24 cellular contexts compared by ENCODE assay signal in genomic region chr4:7020856-7021255, GRCh38. TPM values are rescaled to one million over a fixed set of nuclear protein-coding genes. Genes with fewer than 3 reads are reported as not detected.
DNase-seq lines count a peak whose midpoint lies in the region; ATAC-seq, FAIRE-seq and TF ChIP-seq lines count a peak whose summit lies in the region.
"Had no signal": no experiment of that assay in that cellular context is flagged by ENCODE, and none has a peak within 500 bp of the region (broad histone marks: within the 10 kb centered on the region; RNA-seq: fewer than 3 reads in every experiment).

No MANE protein-coding gene starts in this region.

- H4K20me1 ChIP-seq in mammary epithelial cell (ENCODE audit: insufficient read depth, low read length) = no peaks in the 10 kb centered on the region

- POLR2A ChIA-PET in CD8-positive, alpha-beta T cell (lab: Charles Lee) = no interaction called here

- H3K4me1 Mint-ChIP-seq in CD8-positive, alpha-beta T cell (ENCODE audit: low read depth) = no peaks in the 10 kb centered on the region
- H3K4me1 Mint-ChIP-seq in HFFc6 (ENCODE audit: low read depth) (peaks cover 34% of the 10 kb centered on the region), osteocyte (ENCODE audit: unreplicated experiment) (peaks cover 29% of the 10 kb centered on the region)
- H3K4me1 Mint-ChIP-seq: activated CD4-positive, alpha-beta T cell treated with anti-CD3 and anti-CD28 coated beads for 36 hours; naive B cell had no signal

- no peak for FAIRE-seq in urothelium cell line (lab: Jason Lieb, UNC)
- FAIRE-seq: endothelial cell of umbilical vein had no signal

- dilution Hi-C loops in mammary epithelial cell (cut with HindIII; ENCODE audit: low sequenced_read_pairs) = loop anchor here (5.0 kb wide), 2 partner anchors 34 to 36 kb away; no protein-coding TSS in a partner anchor

- H3K27ac Mint-ChIP-seq in CD8-positive, alpha-beta T cell = peak overlapping the region; percentile 71
- H3K27ac Mint-ChIP-seq in HFFc6 = peak overlapping the region; percentile 91
- peak overlapping the region; percentile 64 for H3K27ac Mint-ChIP-seq in osteocyte (ENCODE audit: unreplicated experiment)
- H3K27ac Mint-ChIP-seq: activated CD4-positive, alpha-beta T cell treated with anti-CD3 and anti-CD28 coated beads for 36 hours; activated naive CD4-positive, alpha-beta T cell treated with anti-CD3 and anti-CD28 coated beads for 36 hours; activated T-helper 1 cell treated with anti-CD3 and anti-CD28 coated beads, Interleukin-12 subunit alpha, Interleukin-12 subunit beta, Interleukin-2, Interleukin-4 antibody, amounts not matched to agents 30 ng/mL and 10 ng/mL and 1 ng/mL, durations not matched to agents 14 hours and 24 hours and 36 hours; naive B cell had no signal

- no peak overlapping the region for H3K9ac ChIP-seq in mammary epithelial cell (ENCODE audit: insufficient read depth, low read length)

- no peaks in the 10 kb centered on the region for H3K9me3 Mint-ChIP-seq in CD8-positive, alpha-beta T cell
- H3K9me3 Mint-ChIP-seq in HFFc6 = no peaks in the 10 kb centered on the region
- H3K9me3 Mint-ChIP-seq in osteocyte (ENCODE audit: unreplicated experiment) = no peaks in the 10 kb centered on the region
- H3K9me3 Mint-ChIP-seq: activated naive CD4-positive, alpha-beta T cell treated with anti-CD3 and anti-CD28 coated beads for 36 hours; activated T-helper 1 cell treated with anti-CD3 and anti-CD28 coated beads, Interleukin-12 subunit alpha, Interleukin-12 subunit beta, Interleukin-2, Interleukin-4 antibody, amounts not matched to agents 30 ng/mL and 10 ng/mL and 1 ng/mL, durations not matched to agents 14 hours and 24 hours and 36 hours; naive B cell had no signal

- no peaks in the 10 kb centered on the region for H3K27me3 Mint-ChIP-seq in CD8-positive, alpha-beta T cell (ENCODE audit: low read depth)
- H3K27me3 Mint-ChIP-seq in HFFc6 (ENCODE audit: insufficient read depth) = no peaks in the 10 kb centered on the region
- H3K27me3 Mint-ChIP-seq in osteocyte (ENCODE audit: unreplicated experiment) = no peaks in the 10 kb centered on the region
- H3K27me3 Mint-ChIP-seq: activated CD4-positive, alpha-beta T cell treated with anti-CD3 and anti-CD28 coated beads for 36 hours; naive B cell had no signal

- 78% methylated on average over 11 of the region's 11 CpGs for WGBS in mammary epithelial cell (ENCODE audit: low coverage, missing lambda C conversion rate)

- no peak for TF ChIP-seq CTCF in CD8-positive, alpha-beta T cell (IDR thresholded peaks at IDR 0.05)
- TF ChIP-seq CTCF in HFFc6 (IDR thresholded peaks at IDR 0.05) (no peak), mammary epithelial cell (conservative IDR thresholded peaks at IDR 0.05 in 1 of 2, IDR thresholded peaks at IDR 0.05 in 1 of 2; ENCODE audit: extremely low read depth in 1 of 2, insufficient read depth in 1 of 2, low read depth in 1 of 2, low read length in 2 of 2) (no peak), osteocyte (IDR thresholded peaks at IDR 0.05) (no peak), brain microvascular endothelial cell (IDR thresholded peaks at IDR 0.05; ENCODE audit: low read depth, low read length, missing control alignments) (no peak)

- no peaks in the 10 kb centered on the region for H3K4me1 ChIP-seq in CD8-positive, alpha-beta T cell (ENCODE audit: insufficient read depth, low read length)
- H3K4me1 ChIP-seq in mammary epithelial cell (ENCODE audit: insufficient read depth, low read length) = peaks cover 29% of the 10 kb centered on the region
- H3K4me1 ChIP-seq: transverse colon had no signal

- DNase-seq in CD8-positive, alpha-beta T cell = no peak
- DNase-seq in HFFc6 (no peak), mammary epithelial cell (no peak), osteocyte (ENCODE audit: extremely low spot score, unreplicated experiment) (no peak), brain microvascular endothelial cell (no peak), urothelium cell line (ENCODE audit: low spot score) (no peak)
- DNase-seq in stimulated activated CD4-positive, alpha-beta T cell treated with anti-CD3 and anti-CD28 coated beads, Interleukin-1b, Interleukin-23, amount 100 ng/mL, for 48 hours = no peak
- DNase-seq: activated CD4-positive, alpha-beta T cell treated with anti-CD3 and anti-CD28 coated beads for 36 hours; activated naive CD4-positive, alpha-beta T cell treated with anti-CD3 and anti-CD28 coated beads for 36 hours; C1 segment of cervical spinal cord; Calu3; DND-41; dorsolateral prefrontal cortex; Kasumi-1; mesendoderm; naive B cell; NCI-H146; NCI-H446; NCI-H774; Right ventricle myocardium superior; transverse colon had no signal

- intact Hi-C loops in CD8-positive, alpha-beta T cell (cut with DNase I, micrococcal nuclease) = no loop called here
- intact Hi-C loops in mammary epithelial cell (cut with micrococcal nuclease) = no loop called here

- in situ Hi-C loops in mammary epithelial cell (cut with MboI; ENCODE audit: low sequenced_read_pairs in 2 of 2) (no loop called here), brain microvascular endothelial cell (cut with HindIII; ENCODE audit: low pct_ligation_motif_present, low sequenced_read_pairs) (no loop called here)

- peaks cover 28% of the 10 kb centered on the region for H3K36me3 ChIP-seq in CD8-positive, alpha-beta T cell (ENCODE audit: insufficient read depth, low read length)
- H3K36me3 ChIP-seq in mammary epithelial cell (ENCODE audit: insufficient read depth, low read length) = peaks cover 8% of the 10 kb centered on the region
- peaks cover 6% of the 10 kb centered on the region for H3K36me3 ChIP-seq in brain microvascular endothelial cell (replicated peaks)

- H3K27me3 ChIP-seq in CD8-positive, alpha-beta T cell (ENCODE audit: insufficient read depth, low read length) = no peaks in the 10 kb centered on the region
- H3K27me3 ChIP-seq in mammary epithelial cell (ENCODE audit: insufficient read depth, low read length) = no peaks in the 10 kb centered on the region
- H3K27me3 ChIP-seq in brain microvascular endothelial cell (replicated peaks) = no peaks in the 10 kb centered on the region
- H3K27me3 ChIP-seq: dorsolateral prefrontal cortex, transverse colon had no signal

- H3K36me3 Mint-ChIP-seq in CD8-positive, alpha-beta T cell = peaks cover 81% of the 10 kb centered on the region
- H3K36me3 Mint-ChIP-seq in HFFc6 (ENCODE audit: low read depth) (peaks cover 14% of the 10 kb centered on the region; the same call in 1 of the 2 replicates), osteocyte (ENCODE audit: unreplicated experiment) (peaks cover 16% of the 10 kb centered on the region)

- no peak for ATAC-seq in CD8-positive, alpha-beta T cell
- ATAC-seq: activated CD4-positive, alpha-beta T cell treated with anti-CD3 and anti-CD28 coated beads for 36 hours had no signal

- H3K79me2 ChIP-seq in mammary epithelial cell (ENCODE audit: insufficient read depth, low read length) = peaks cover 13% of the 10 kb centered on the region

- H3K4me2 ChIP-seq in mammary epithelial cell (ENCODE audit: insufficient read depth, low read depth, low read length) = no peak overlapping the region

- H3K4me3 Mint-ChIP-seq in CD8-positive, alpha-beta T cell = no peak overlapping the region
- H3K4me3 Mint-ChIP-seq in HFFc6 = no peak overlapping the region
- no peak overlapping the region for H3K4me3 Mint-ChIP-seq in osteocyte (ENCODE audit: unreplicated experiment)
- H3K4me3 Mint-ChIP-seq: activated CD4-positive, alpha-beta T cell treated with anti-CD3 and anti-CD28 coated beads for 36 hours; activated naive CD4-positive, alpha-beta T cell treated with anti-CD3 and anti-CD28 coated beads for 36 hours; activated T-helper 1 cell treated with anti-CD3 and anti-CD28 coated beads, Interleukin-12 subunit alpha, Interleukin-12 subunit beta, Interleukin-2, Interleukin-4 antibody, amounts not matched to agents 30 ng/mL and 10 ng/mL and 1 ng/mL, durations not matched to agents 14 hours and 24 hours and 36 hours; naive B cell had no signal

- CTCF ChIA-PET in CD8-positive, alpha-beta T cell (lab: Charles Lee) = interaction anchor here (1.3 to 1.6 kb wide), 2 partner anchors 9 to 22 kb away, joined by 3 to 4 read pairs; a partner anchor contains a TSS
- CTCF ChIA-PET in mammary epithelial cell (lab: Charles Lee; ENCODE audit: low non-redundant PET) = no interaction called here

- H3K27ac ChIP-seq in CD8-positive, alpha-beta T cell (ENCODE audit: low read depth, low read length) = no peak overlapping the region
- H3K27ac ChIP-seq in mammary epithelial cell (ENCODE audit: insufficient read depth, low read depth, low read length) (peak overlapping the region; percentile 74), brain microvascular endothelial cell (no peak overlapping the region)
- H3K27ac ChIP-seq: dorsolateral prefrontal cortex, skin epidermis, transverse colon had no signal

- H2AFZ ChIP-seq in mammary epithelial cell (ENCODE audit: low read depth, low read length) = no peak overlapping the region

- no peak overlapping the region for H3K4me3 ChIP-seq in CD8-positive, alpha-beta T cell (ENCODE audit: low read depth, low read length)
- H3K4me3 ChIP-seq in mammary epithelial cell (replicated peaks in 1 of 3; ENCODE audit: insufficient read depth in 1 of 3, low read depth in 2 of 3, low read length in 3 of 3) (no peak overlapping the region), brain microvascular endothelial cell (ENCODE audit: low read depth, low read length) (no peak overlapping the region)
- H3K4me3 ChIP-seq: dorsolateral prefrontal cortex, skin epidermis, transverse colon had no signal

- no TSS peak for BruUV-seq in mammary epithelial cell (replicated peaks; lab: Mats Ljungman, UMichigan)

- H3K9me3 ChIP-seq in CD8-positive, alpha-beta T cell (ENCODE audit: low read length) = no peaks in the 10 kb centered on the region
- no peaks in the 10 kb centered on the region for H3K9me3 ChIP-seq in mammary epithelial cell (replicated peaks; ENCODE audit: insufficient read depth, low read length)
- H3K9me3 ChIP-seq: transverse colon had no signal

RNA-seq across cellular contexts. Expression of gene TADA2B, which starts 22.3 kb away (rescaled TPM):
- 10 to 100 TPM; 41.9 to 45.4 TPM for total RNA-seq in CD8-positive, alpha-beta T cell
- total RNA-seq in HFFc6 (2021; fragmentation: NEBNext Ultra II Directional; extraction: Animal tissue kit (Norgen Biotek cat#: 25700)) = 10 to 100 TPM; 15.5 to 19.9 (median 17.9) TPM
- total RNA-seq in mammary epithelial cell (10 to 100 TPM; 13.3 to 17.2 TPM), osteocyte (16.5 and 21.4 TPM in 2 replicates)
- 6.7 TPM for polyA plus RNA-seq in mammary epithelial cell
- 9.5 TPM for polyA minus RNA-seq in mammary epithelial cell

RNA-seq across cellular contexts. Expression of gene GRPEL1, which starts 47.0 kb away (rescaled TPM):
- total RNA-seq in CD8-positive, alpha-beta T cell = 10 to 100 TPM; 61.1 to 61.5 TPM
- 10 to 100 TPM; 43.1 to 62.1 (median 45.3) TPM for total RNA-seq in HFFc6 (2021; fragmentation: NEBNext Ultra II Directional; extraction: Animal tissue kit (Norgen Biotek cat#: 25700))
- total RNA-seq in mammary epithelial cell = 10 to 100 TPM; 18.5 to 66.1 TPM
- 60.2 TPM for polyA plus RNA-seq in mammary epithelial cell
- polyA minus RNA-seq in mammary epithelial cell = 77.2 TPM
- 19.7 and 20.2 TPM in 2 replicates for total RNA-seq in osteocyte
